In genomic region chr19:38229585-38230073, GRCh38 we compare ENCODE assay signal across 8 cellular contexts. TPM values are rescaled to one million over a fixed set of nuclear protein-coding genes. Genes with fewer than 3 reads are reported as not detected.
DNase-seq lines count a peak whose midpoint lies in the region; ATAC-seq lines count a peak whose summit lies in the region.

No MANE protein-coding gene starts in this region.

- peak overlapping the region; percentile 76 for H3K4me2 ChIP-seq in mesenchymal stem cell (ENCODE audit: low read length, poor library complexity, severe bottlenecking)

- no peak overlapping the region for H2BK15ac ChIP-seq in mesenchymal stem cell (ENCODE audit: low read depth, poor library complexity, severe bottlenecking)

- H3K79me1 ChIP-seq in mesenchymal stem cell (replicated peaks; ENCODE audit: low read length, poor library complexity, severe bottlenecking), result no peaks in the 10 kb centered on the region

- no peak overlapping the region for H3K18ac ChIP-seq in mesenchymal stem cell (ENCODE audit: low read depth in 1 of 2, low read length in 2 of 2)

- 2% methylated on average over 41 of the region's 54 CpGs for WGBS in mesenchymal stem cell

- peak; percentile 76 for ATAC-seq in HG02885 (IDR thresholded peaks at IDR 0.05; ENCODE audit: poor library complexity, unreplicated experiment)

- H3K14ac ChIP-seq in mesenchymal stem cell (ENCODE audit: low read length in 2 of 2), result no peak overlapping the region

- H3K4me3 ChIP-seq in mesenchymal stem cell (ENCODE audit: insufficient read depth in 1 of 2, low read depth in 1 of 2, low read length in 2 of 2), result peak overlapping the region in 1 of 2 experiments; percentile 29

- no peak overlapping the region for H3K27ac ChIP-seq in mesenchymal stem cell (ENCODE audit: low read length, poor library complexity, severe bottlenecking)

- H2AFZ ChIP-seq in mesenchymal stem cell (ENCODE audit: low read depth, low read length), result no peak overlapping the region

- no peak overlapping the region for H2BK120ac ChIP-seq in mesenchymal stem cell (ENCODE audit: low read depth, low read length)

- H2BK12ac ChIP-seq in mesenchymal stem cell (ENCODE audit: low read length in 2 of 2), result no peak overlapping the region

- peaks cover 21 to 48% of the 10 kb centered on the region in 2 experiments for H3K27me3 ChIP-seq in mesenchymal stem cell (ENCODE audit: control insufficient read depth in 1 of 2, insufficient read depth in 1 of 2, low read length in 2 of 2)

- H3K36me3 ChIP-seq in mesenchymal stem cell (ENCODE audit: control insufficient read depth in 1 of 2, insufficient read depth in 2 of 2, low read depth in 1 of 2, low read length in 2 of 2), result no peaks in the 10 kb centered on the region

- H3K23ac ChIP-seq in mesenchymal stem cell (ENCODE audit: low read length in 2 of 2), result no peak overlapping the region

- H3K9me3 ChIP-seq in mesenchymal stem cell (ENCODE audit: control insufficient read depth, low read length), result no peaks in the 10 kb centered on the region

- no peak overlapping the region for H2AK5ac ChIP-seq in mesenchymal stem cell (ENCODE audit: low read length, severe bottlenecking)

- DNase-seq in GDM1 (lab: John Stamatoyannopoulos, UW), result peak; percentile 70
- peak; percentile 80 for DNase-seq in NCI-H446 treated with DMSO at 0.1 percent for 48 hours (lab: John Stamatoyannopoulos, UW)
- DNase-seq in activated CD4-positive, alpha-beta T cell treated with anti-CD3 and anti-CD28 coated beads for 48 hours, result peak; percentile 84
- peak; percentile 29 for DNase-seq in dedifferentiated amniotic fluid mesenchymal stem cell (ENCODE audit: extremely low spot score)
- DNase-seq in mesenchymal stem cell, result peak; percentile 83
- DNase-seq in stimulated activated CD8-positive, alpha-beta memory T cell treated with anti-CD3 and anti-CD28 coated beads, Interleukin-4, amount 100 ng/mL, for 48 hours, result peak; percentile 83
- DNase-seq in NK-92 (lab: John Stamatoyannopoulos, UW; ENCODE audit: unreplicated experiment), result no peak

- no peak overlapping the region for H3K9ac ChIP-seq in mesenchymal stem cell (ENCODE audit: low read length)

- H4K8ac ChIP-seq in mesenchymal stem cell (ENCODE audit: low read length), result no peak overlapping the region

- no peak overlapping the region for H4K91ac ChIP-seq in mesenchymal stem cell (ENCODE audit: low read length)

- no peak overlapping the region for H2BK5ac ChIP-seq in mesenchymal stem cell (ENCODE audit: low read depth, low read length, poor library complexity, severe bottlenecking)

- peaks cover 20% of the 10 kb centered on the region for H3K4me1 ChIP-seq in mesenchymal stem cell (ENCODE audit: control insufficient read depth, insufficient read depth, low read depth, low read length)

- H3K4ac ChIP-seq in mesenchymal stem cell (ENCODE audit: low read depth in 1 of 2, low read length in 2 of 2), result no peak overlapping the region

RNA-seq across cellular contexts. Expression of gene DPF1, which starts 5.6 kb away (rescaled TPM):
- 1.4 TPM for polyA plus RNA-seq in mesenchymal stem cell (2013, experiment 1 of 2)
- 1.3 TPM for polyA plus RNA-seq in mesenchymal stem cell (2013, experiment 2 of 2)

RNA-seq across cellular contexts. Expression of gene PPP1R14A, which starts 26.5 kb away (rescaled TPM):
- polyA plus RNA-seq in mesenchymal stem cell (2013, experiment 1 of 2), result 61.0 TPM
- 54.2 TPM for polyA plus RNA-seq in mesenchymal stem cell (2013, experiment 2 of 2)

RNA-seq across cellular contexts. Expression of gene SPINT2, which starts 34.7 kb away (rescaled TPM):
- polyA plus RNA-seq in mesenchymal stem cell (2013, experiment 1 of 2), result 6.9 TPM
- 7.6 TPM for polyA plus RNA-seq in mesenchymal stem cell (2013, experiment 2 of 2)
